28 cellular contexts compared by ENCODE assay signal in the genomic region with DNA sequence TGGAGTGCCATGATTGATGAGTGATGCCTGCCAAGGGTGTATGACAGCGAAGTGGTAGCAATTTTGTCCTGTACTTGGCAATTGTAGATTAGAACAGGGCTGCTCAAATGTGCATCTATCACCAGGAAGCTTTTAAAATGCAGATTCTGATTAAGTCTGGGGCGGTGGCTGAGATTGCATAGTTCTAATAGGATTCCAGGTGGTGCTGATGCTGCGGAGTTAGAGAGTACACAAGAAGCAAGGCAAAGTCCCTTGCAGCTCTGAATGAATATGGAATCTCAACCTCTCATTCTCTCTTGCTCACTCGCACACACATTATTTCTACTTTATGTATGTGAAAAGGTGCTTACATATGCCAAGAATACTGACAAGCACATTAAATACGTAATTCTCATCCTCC.
"Had no signal": no experiment of that assay in that cellular context is flagged by ENCODE, and none has a peak within 500 bp of the region (broad histone marks: within the 10 kb centered on the region; RNA-seq: fewer than 3 reads in every experiment).

No MANE protein-coding gene starts in this region.

- H3K27me3 ChIP-seq: MG63, SJCRH30 had no signal

- H3K4me3 ChIP-seq: MG63, PC-9, SJCRH30, SK-N-MC had no signal

- H3K4me2 ChIP-seq: PC-9 had no signal

- H2AFZ ChIP-seq: PC-9 had no signal

- ATAC-seq: Panc1, Right ventricle myocardium inferior had no signal

- H3K36me3 ChIP-seq: MG63, SJCRH30 had no signal

- H3K27ac ChIP-seq: PC-9, RWPE1, SJCRH30, SK-N-MC had no signal

- H3K9me3 ChIP-seq: MG63, SJCRH30 had no signal

- H3K4me1 ChIP-seq: SJCRH30 had no signal

- DNase-seq: Kasumi-1, KG1, MG63, MV-4-11, NCI-H1092, NCI-H1417 treated with DMSO at 0.1 percent for 48 hours, NCI-H1436 treated with DMSO at 0.1 percent for 48 hours, NCI-H1694 treated with DMSO at 0.1 percent for 48 hours, NCI-H187 treated with DMSO at 0.1 percent for 48 hours, NCI-H2029, NCI-H2081, NCI-H2171 treated with DMSO at 0.1 percent for 48 hours, NCI-H2227 treated with DMSO at 0.1 percent for 48 hours, NCI-H345, NCI-H446, NCI-H510A treated with DMSO at 0.1 percent for 48 hours, NCI-H524 treated with DMSO at 0.1 percent for 48 hours, NCI-H526 treated with DMSO at 0.1 percent for 48 hours, NCI-H774, PC-9, SHP77, SIG-M5, SJCRH30, SW 1271 had no signal
